In the genomic region with DNA sequence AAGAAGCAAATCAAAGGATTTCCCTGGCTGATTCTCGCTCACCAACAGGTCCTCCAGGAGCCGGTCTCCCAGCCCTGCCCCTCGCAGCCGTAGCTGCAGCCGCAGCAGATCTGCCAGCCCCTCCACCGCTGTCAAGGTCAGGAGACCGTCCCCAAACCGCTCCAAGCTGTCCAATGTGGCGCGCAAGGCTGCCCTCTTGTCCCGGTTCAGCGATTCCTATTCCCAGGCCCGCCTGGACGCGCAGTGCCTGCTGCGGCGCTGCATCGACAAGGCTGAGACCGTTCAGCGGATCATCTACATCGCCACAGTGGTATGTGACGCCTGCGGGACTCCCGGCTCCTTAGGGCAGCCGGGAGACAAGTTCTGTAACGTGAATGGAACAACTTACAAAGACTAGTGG, we compare ENCODE assay signal across 15 cellular contexts. TPM values are rescaled to one million over a fixed set of nuclear protein-coding genes. Genes with fewer than 3 reads are reported as not detected.
DNase-seq lines count a peak whose midpoint lies in the region; ATAC-seq, FAIRE-seq and TF ChIP-seq lines count a peak whose summit lies in the region.
"Had no signal": no experiment of that assay in that cellular context is flagged by ENCODE, and none has a peak within 500 bp of the region (broad histone marks: within the 10 kb centered on the region; RNA-seq: fewer than 3 reads in every experiment).

No MANE protein-coding gene starts in this region.

- H3K4me3 Mint-ChIP-seq in activated CD8-positive, alpha-beta T cell treated with anti-CD3 and anti-CD28 coated beads for 36 hours: no peak overlapping the region

- H3K4me1 Mint-ChIP-seq in activated CD8-positive, alpha-beta T cell treated with anti-CD3 and anti-CD28 coated beads for 36 hours (ENCODE audit: low read depth): no peaks in the 10 kb centered on the region
- H3K4me1 Mint-ChIP-seq: CD14-positive monocyte had no signal

- no peak overlapping the region for H3K56ac ChIP-seq in H1 (replicated peaks; ENCODE audit: insufficient read length, low read depth, low read length)

- H3K9ac ChIP-seq in HUES64 (ENCODE audit: low read depth, low read length) (no peak overlapping the region), H1 (replicated peaks in 1 of 4; ENCODE audit: extremely low read depth in 1 of 4, low read depth in 3 of 4, low read length in 3 of 4) (0 out of 7 replicates have a peak overlapping the region, but pooled peaks of 1 of the 4 experiments have one; percentile 10), iPS-20b (ENCODE audit: low read depth, low read length) (no peak overlapping the region), rectal smooth muscle tissue (ENCODE audit: low read length) (no peak overlapping the region), Karpas-422 (ENCODE audit: low read length) (no peak overlapping the region)

- H3K79me2 ChIP-seq in H1 (ENCODE audit: control insufficient read depth in 1 of 2, insufficient read depth in 2 of 2, low read length in 2 of 2) (no peaks in the 10 kb centered on the region), Karpas-422 (ENCODE audit: low read length) (no peaks in the 10 kb centered on the region)

- H3K27me3 ChIP-seq in HUES64 (ENCODE audit: insufficient read depth, low read length) (peaks cover 41% of the 10 kb centered on the region), H1 (replicated peaks in 1 of 4; ENCODE audit: control insufficient read depth in 3 of 4, extremely low read depth in 1 of 4, insufficient read depth in 3 of 4, low read length in 3 of 4) (peaks cover 0 to 4% (median 1%) of the 10 kb centered on the region in 4 experiments; a peak in 3 of 7 replicates), iPS-20b (ENCODE audit: insufficient read depth, low read length) (peaks cover 13% of the 10 kb centered on the region), rectal smooth muscle tissue (ENCODE audit: control insufficient read depth, insufficient read depth, low read length) (no peaks in the 10 kb centered on the region), tibial artery (no peaks in the 10 kb centered on the region), Karpas-422 (ENCODE audit: low read length) (no peaks in the 10 kb centered on the region)
- H3K27me3 ChIP-seq: body of pancreas, esophagus squamous epithelium had no signal

- H3K4ac ChIP-seq in H1 (replicated peaks; ENCODE audit: insufficient read length, low read depth, low read length): no peak overlapping the region

- no peak for ATAC-seq in activated CD8-positive, alpha-beta T cell treated with anti-CD3 and anti-CD28 coated beads for 36 hours
- ATAC-seq: body of pancreas had no signal

- H3K27ac ChIP-seq in HUES64 (ENCODE audit: low read depth, low read length) (no peak overlapping the region), H1 (ENCODE audit: low read depth, low read length) (no peak overlapping the region), iPS-20b (ENCODE audit: low read length) (no peak overlapping the region), rectal smooth muscle tissue (ENCODE audit: low read depth, low read length) (no peak overlapping the region), tibial artery (no peak overlapping the region), Karpas-422 (ENCODE audit: low read length) (no peak overlapping the region)
- H3K27ac ChIP-seq: body of pancreas, esophagus squamous epithelium, skin epidermis had no signal

- H2AK5ac ChIP-seq in H1 (ENCODE audit: low read depth, low read length): no peak overlapping the region

- no peaks in the 10 kb centered on the region for H3K79me1 ChIP-seq in H1 (ENCODE audit: low read depth, low read length)

- no peak overlapping the region for H4K8ac ChIP-seq in H1 (ENCODE audit: extremely low read depth, insufficient read depth, low read length)

- H3K23me2 ChIP-seq in H1 (ENCODE audit: low read depth, low read length): peaks cover 8% of the 10 kb centered on the region; the same call in 1 of the 2 replicates

- no peak overlapping the region for H2BK20ac ChIP-seq in H1 (ENCODE audit: low read length)

- 5% methylated on average over 26 of the region's 26 CpGs for WGBS in HUES64
- 14% methylated on average over 26 of the region's 26 CpGs; no CpG with 5 or more reads in 1 of the 2 experiments for WGBS in H1 (ENCODE audit: extremely low coverage in 1 of 2, insufficient coverage in 1 of 2, insufficient read length in 1 of 2, insufficient replicate concordance in 2 of 2, low coverage in 1 of 2, low lambda C conversion rate in 2 of 2, missing lambda C conversion rate in 1 of 2), 2 experiments

- H3K36me3 Mint-ChIP-seq in activated CD8-positive, alpha-beta T cell treated with anti-CD3 and anti-CD28 coated beads for 36 hours (ENCODE audit: low read depth): no peaks in the 10 kb centered on the region
- H3K36me3 Mint-ChIP-seq: CD14-positive monocyte had no signal

- H2BK120ac ChIP-seq in H1 (replicated peaks; ENCODE audit: low read depth, low read length): no peak overlapping the region

- no peaks in the 10 kb centered on the region for H3K9me2 ChIP-seq in Karpas-422 (replicated peaks; ENCODE audit: insufficient read depth, low read length)

- H3K9me3 ChIP-seq in HUES64 (ENCODE audit: insufficient read depth, low read depth, low read length): no peaks in the 10 kb centered on the region
- no peaks in the 10 kb centered on the region for H3K9me3 ChIP-seq in H1 (ENCODE audit: insufficient read depth in 2 of 2, low read depth in 1 of 2, low read length in 1 of 2)
- no peaks in the 10 kb centered on the region for H3K9me3 ChIP-seq in iPS-20b (ENCODE audit: insufficient read depth, low read depth, low read length)
- no peaks in the 10 kb centered on the region for H3K9me3 ChIP-seq in tibial artery
- H3K9me3 ChIP-seq in Karpas-422 (ENCODE audit: low read length): no peaks in the 10 kb centered on the region
- H3K9me3 ChIP-seq: body of pancreas, esophagus squamous epithelium had no signal

- H3K9me3 Mint-ChIP-seq in activated CD8-positive, alpha-beta T cell treated with anti-CD3 and anti-CD28 coated beads for 36 hours: no peaks in the 10 kb centered on the region

- H3K27me3 Mint-ChIP-seq in activated CD8-positive, alpha-beta T cell treated with anti-CD3 and anti-CD28 coated beads for 36 hours: peaks cover 19% of the 10 kb centered on the region

- no peak overlapping the region for H2BK12ac ChIP-seq in H1 (ENCODE audit: low read depth, low read length)

- intact Hi-C loops in tibial artery (cut with DNase I; ENCODE audit: low total_unique reads): no loop called here
- intact Hi-C loops in activated CD8-positive, alpha-beta T cell treated with anti-CD3 and anti-CD28 coated beads for 36 hours (cut with micrococcal nuclease): no loop called here

- TF ChIP-seq POLR2A in H1 (IDR thresholded peaks at IDR 0.05; ENCODE audit: control extremely low read depth in 1 of 2, low read depth in 2 of 2, low read length in 2 of 2): no peak

- peak overlapping the region; percentile 47 for H3K4me3 ChIP-seq in HUES64 (ENCODE audit: low read length)
- H3K4me3 ChIP-seq in H1 (ENCODE audit: extremely low read depth in 1 of 4, insufficient read depth in 2 of 4, low read depth in 3 of 4, low read length in 4 of 4): peak overlapping the region; percentile 19 to 54 (median 36); a peak in 7 of 8 replicates
- peak overlapping the region; percentile 54 for H3K4me3 ChIP-seq in iPS-20b (ENCODE audit: low read length)
- H3K4me3 ChIP-seq in rectal smooth muscle tissue (ENCODE audit: low read length): peak overlapping the region; percentile 18
- H3K4me3 ChIP-seq in tibial artery: no peak overlapping the region
- H3K4me3 ChIP-seq in Karpas-422 (ENCODE audit: low read length): no peak overlapping the region
- H3K4me3 ChIP-seq: body of pancreas, skin epidermis had no signal

- CTCF ChIA-PET in H1 (lab: Charles Lee; ENCODE audit: partially characterized antibody): no interaction called here
- CTCF ChIA-PET in activated CD8-positive, alpha-beta T cell treated with anti-CD3 and anti-CD28 coated beads for 36 hours (lab: Charles Lee): no interaction called here

- H2BK5ac ChIP-seq in H1 (ENCODE audit: low read depth, low read length): no peak overlapping the region

- no peaks in the 10 kb centered on the region for H3K36me3 ChIP-seq in HUES64 (ENCODE audit: insufficient read depth, low read length)
- no peaks in the 10 kb centered on the region for H3K36me3 ChIP-seq in H1 (ENCODE audit: control insufficient read depth in 2 of 4, insufficient read depth in 4 of 4, low read length in 3 of 4)
- no peaks in the 10 kb centered on the region for H3K36me3 ChIP-seq in iPS-20b (ENCODE audit: insufficient read depth, low read depth, low read length)
- no peaks in the 10 kb centered on the region for H3K36me3 ChIP-seq in rectal smooth muscle tissue (ENCODE audit: control insufficient read depth, insufficient read depth, low read length)
- H3K36me3 ChIP-seq in tibial artery: no peaks in the 10 kb centered on the region
- no peaks in the 10 kb centered on the region for H3K36me3 ChIP-seq in Karpas-422 (ENCODE audit: insufficient read depth, low read length)
- H3K36me3 ChIP-seq: esophagus squamous epithelium had no signal

- POLR2A ChIA-PET in H1 (lab: Charles Lee; ENCODE audit: partially characterized antibody): no interaction called here
- POLR2A ChIA-PET in activated CD8-positive, alpha-beta T cell treated with anti-CD3 and anti-CD28 coated beads for 36 hours (lab: Charles Lee): no interaction called here

- peak in 1 of 2 experiments; percentile 11; a peak in 2 of 4 replicates for TF ChIP-seq RAD21 in H1 (IDR thresholded peaks at IDR 0.05 in 1 of 2, conservative IDR thresholded peaks at IDR 0.05 in 1 of 2; ENCODE audit: low read depth in 2 of 2, low read length in 2 of 2)

- H2BK15ac ChIP-seq in H1 (ENCODE audit: low read length): no peak overlapping the region

- TF ChIP-seq EP300 in H1 (IDR thresholded peaks at IDR 0.05; ENCODE audit: borderline replicate concordance in 1 of 2, low read depth in 2 of 2, low read length in 2 of 2): no peak

- no peaks in the 10 kb centered on the region for H3K4me1 ChIP-seq in HUES64 (ENCODE audit: insufficient read depth, low read length)
- no peaks in the 10 kb centered on the region; a peak in 1 of 7 replicates for H3K4me1 ChIP-seq in H1 (replicated peaks in 1 of 4; ENCODE audit: control insufficient read depth in 3 of 4, insufficient read depth in 4 of 4, low read length in 3 of 4)
- no peaks in the 10 kb centered on the region for H3K4me1 ChIP-seq in iPS-20b (ENCODE audit: insufficient read depth, low read length)
- no peaks in the 10 kb centered on the region for H3K4me1 ChIP-seq in rectal smooth muscle tissue (ENCODE audit: control insufficient read depth, insufficient read depth, low read length)
- H3K4me1 ChIP-seq in tibial artery: no peaks in the 10 kb centered on the region
- no peaks in the 10 kb centered on the region for H3K4me1 ChIP-seq in Karpas-422 (ENCODE audit: low read length)
- H3K4me1 ChIP-seq: esophagus squamous epithelium had no signal

- TF ChIP-seq CTCF in H1 (IDR thresholded peaks at IDR 0.05; ENCODE audit: control extremely low read depth in 1 of 3, insufficient read depth in 1 of 3, low read depth in 1 of 3, low read length in 3 of 3) (peak in 1 of 3 experiments; percentile 2; a peak in 1 of 4 replicates), tibial artery (IDR thresholded peaks at IDR 0.05) (no peak)
- no peak for TF ChIP-seq CTCF in activated CD8-positive, alpha-beta T cell treated with anti-CD3 and anti-CD28 coated beads for 36 hours (IDR thresholded peaks at IDR 0.05)

- no peak overlapping the region for H3K18ac ChIP-seq in H1 (ENCODE audit: extremely low read depth, low read length)

- H4K20me1 ChIP-seq in H1 (replicated peaks in 1 of 2; ENCODE audit: control insufficient read depth in 1 of 2, insufficient read depth in 2 of 2, low read length in 2 of 2): no peaks in the 10 kb centered on the region
- no peaks in the 10 kb centered on the region for H4K20me1 ChIP-seq in Karpas-422 (ENCODE audit: insufficient read depth, low read depth, low read length)

- DNase-seq in H1 (ENCODE audit: low read depth in 1 of 2, low spot score in 2 of 2) (peak; percentile 44 to 75), tibial artery (no peak), Karpas-422 (no peak)
- DNase-seq in activated CD8-positive, alpha-beta T cell treated with anti-CD3 and anti-CD28 coated beads for 36 hours: no peak
- DNase-seq in stimulated activated CD4-positive, alpha-beta T cell treated with anti-CD3 and anti-CD28 coated beads, Interleukin-2, amount 100 ng/mL, for 48 hours: no peak
- DNase-seq: esophagus squamous epithelium, GDM1, RPMI8226 had no signal

- H3K4me2 ChIP-seq in H1 (ENCODE audit: insufficient read depth in 1 of 2, low read depth in 2 of 2, low read length in 2 of 2): peak overlapping the region; percentile 77 to 87
- no peak overlapping the region for H3K4me2 ChIP-seq in Karpas-422 (ENCODE audit: low read depth, low read length, poor library complexity, severe bottlenecking)

- H4K5ac ChIP-seq in H1 (ENCODE audit: insufficient read length, low read depth, low read length): no peak overlapping the region

- no peak overlapping the region for H3K23ac ChIP-seq in H1 (ENCODE audit: insufficient read length)

- no peak overlapping the region for H3K27ac Mint-ChIP-seq in activated CD8-positive, alpha-beta T cell treated with anti-CD3 and anti-CD28 coated beads for 36 hours
- H3K27ac Mint-ChIP-seq: CD14-positive monocyte had no signal

- H3K14ac ChIP-seq in H1 (ENCODE audit: insufficient read length): no peak overlapping the region

- peak overlapping the region; percentile 37; the same call in 1 of the 2 replicates for H2AFZ ChIP-seq in H1 (ENCODE audit: low read length)
- no peak overlapping the region for H2AFZ ChIP-seq in Karpas-422 (ENCODE audit: low read length)

- peak; percentile 48 for FAIRE-seq in H1 (lab: Jason Lieb, UNC)

- no peak overlapping the region for H4K91ac ChIP-seq in H1 (replicated peaks; ENCODE audit: insufficient read length, low read length)

RNA-seq across cellular contexts. Expression of gene SPATA18, which starts 25.6 kb away (rescaled TPM):
- polyA plus RNA-seq in HUES64 (2013, experiment 1 of 2): 2.0 TPM
- 1.9 TPM for polyA plus RNA-seq in HUES64 (2013, experiment 2 of 2)
- total RNA-seq in H1 (2021; fragmentation: NEBNext Ultra II Directional; extraction: Animal tissue kit (Norgen Biotek cat#: 25700)): 2.0 and 2.4 TPM in 2 replicates
- 1.4 and 1.5 TPM in 2 replicates for polyA plus RNA-seq in H1 (2011; rRNA removed)
- polyA plus RNA-seq in H1 (2011; cell fraction: cytosol; rRNA removed): 1.8 TPM
- 2.1 TPM for polyA plus RNA-seq in H1 (2011; cell fraction: nucleus; rRNA removed)
- 1.6 to 2.6 TPM (median 1.7 TPM) in 4 replicates for polyA plus RNA-seq in H1 (2012, experiment 1 of 2)
- 0.22 TPM for polyA plus RNA-seq in H1 (2012, experiment 2 of 2)
- 1.1 TPM for polyA plus RNA-seq in H1 (2013, experiment 1 of 2)
- 1.3 TPM for polyA plus RNA-seq in H1 (2013, experiment 2 of 2)
- 5.5 and 6.9 TPM in 2 replicates for polyA minus RNA-seq in H1 (2011; rRNA and poly(A)+ RNA removed)
- 3.4 TPM for polyA minus RNA-seq in H1 (2011; cell fraction: cytosol; rRNA and poly(A)+ RNA removed)
- 2.8 TPM for polyA minus RNA-seq in H1 (2011; cell fraction: nucleus; rRNA and poly(A)+ RNA removed)
- under 1 TPM in 1 of 2 experiments, not detected in 1; 0.58 TPM for total RNA-seq in activated CD8-positive, alpha-beta T cell treated with anti-CD3 and anti-CD28 coated beads for 36 hours
- total RNA-seq in Karpas-422 (2014; rRNA removed; shearing (Covaris generic); ENCODE audit: low replicate concordance): 0.07 TPM in 1 of 2 replicates, not detected in the other

RNA-seq across cellular contexts. Expression of gene SGCB, which starts 38.6 kb away (rescaled TPM):
- polyA plus RNA-seq in HUES64 (2013, experiment 1 of 2): 16.8 TPM
- polyA plus RNA-seq in HUES64 (2013, experiment 2 of 2): 18.0 TPM
- 25.7 and 32.2 TPM in 2 replicates for total RNA-seq in H1 (2021; fragmentation: NEBNext Ultra II Directional; extraction: Animal tissue kit (Norgen Biotek cat#: 25700))
- polyA plus RNA-seq in H1 (2011; rRNA removed): 5.3 and 6.8 TPM in 2 replicates
- polyA plus RNA-seq in H1 (2011; cell fraction: cytosol; rRNA removed): 9.2 TPM
- 4.9 TPM for polyA plus RNA-seq in H1 (2011; cell fraction: nucleus; rRNA removed)
- 10.3 to 22.6 TPM (median 11.9 TPM) in 4 replicates for polyA plus RNA-seq in H1 (2012, experiment 1 of 2)
- polyA plus RNA-seq in H1 (2012, experiment 2 of 2): 2.5 TPM
- 18.4 TPM for polyA plus RNA-seq in H1 (2013, experiment 1 of 2)
- 23.0 TPM for polyA plus RNA-seq in H1 (2013, experiment 2 of 2)
- 6.7 and 10.4 TPM in 2 replicates for polyA minus RNA-seq in H1 (2011; rRNA and poly(A)+ RNA removed)
- 7.2 TPM for polyA minus RNA-seq in H1 (2011; cell fraction: cytosol; rRNA and poly(A)+ RNA removed)
- 7.1 TPM for polyA minus RNA-seq in H1 (2011; cell fraction: nucleus; rRNA and poly(A)+ RNA removed)
- total RNA-seq in activated CD8-positive, alpha-beta T cell treated with anti-CD3 and anti-CD28 coated beads for 36 hours: 1 to 10 TPM; 7.6 to 8.8 TPM
- total RNA-seq in Karpas-422 (2014; rRNA removed; shearing (Covaris generic); ENCODE audit: low replicate concordance): 9.6 and 9.8 TPM in 2 replicates

RNA-seq across cellular contexts. Expression of gene LRRC66, which starts 56.6 kb away (rescaled TPM):
- 0.15 TPM for polyA plus RNA-seq in HUES64 (2013, experiment 1 of 2)
- polyA plus RNA-seq in HUES64 (2013, experiment 2 of 2): not detected
- 0.11 TPM in 1 of 2 replicates, not detected in the other for total RNA-seq in H1 (2021; fragmentation: NEBNext Ultra II Directional; extraction: Animal tissue kit (Norgen Biotek cat#: 25700))
- 0.05 and 0.11 TPM in 2 replicates for polyA plus RNA-seq in H1 (2011; rRNA removed)
- polyA plus RNA-seq in H1 (2011; cell fraction: cytosol; rRNA removed): 0.06 TPM
- 0.11 TPM for polyA plus RNA-seq in H1 (2011; cell fraction: nucleus; rRNA removed)
- 0.07 to 0.09 TPM (median 0.08 TPM) in 3 of 4 replicates, not detected in the other for polyA plus RNA-seq in H1 (2012, experiment 1 of 2)
- not detected for polyA plus RNA-seq in H1 (2012, experiment 2 of 2)
- polyA plus RNA-seq in H1 (2013, experiment 1 of 2): 0.06 TPM
- polyA plus RNA-seq in H1 (2013, experiment 2 of 2): 0.04 TPM
- polyA minus RNA-seq in H1 (2011; rRNA and poly(A)+ RNA removed): 0.16 TPM in 1 of 2 replicates, not detected in the other
- not detected for polyA minus RNA-seq in H1 (2011; cell fraction: cytosol; rRNA and poly(A)+ RNA removed)
- polyA minus RNA-seq in H1 (2011; cell fraction: nucleus; rRNA and poly(A)+ RNA removed): 0.30 TPM
- total RNA-seq in activated CD8-positive, alpha-beta T cell treated with anti-CD3 and anti-CD28 coated beads for 36 hours: under 1 TPM in 1 of 2 experiments, not detected in 1; 0.09 TPM
- 0.07 and 0.29 TPM in 2 replicates for total RNA-seq in Karpas-422 (2014; rRNA removed; shearing (Covaris generic); ENCODE audit: low replicate concordance)
- total RNA-seq: lung microvascular endothelial cell had no signal
- polyA plus RNA-seq: CD14-positive monocyte had no signal

Comparison
In these comparisons a context has a peak if more than half of its experiments do, and no peak if none do; other contexts are left out.
1. H3K4me3 ChIP-seq: peak in HUES64 (single experiment), H1 (4 of 4), iPS-20b (single experiment) and rectal smooth muscle tissue (single experiment); none in tibial artery (0 of 2) and Karpas-422 (single experiment).
2. DNase-seq: peak in H1 (2 of 2); none in tibial artery (0 of 2), activated CD8-positive, alpha-beta T cell treated with anti-CD3 and anti-CD28 coated beads for 36 hours (single experiment), Karpas-422 (single experiment) and stimulated activated CD4-positive, alpha-beta T cell treated with anti-CD3 and anti-CD28 coated beads, Interleukin-2, amount 100 ng/mL, for 48 hours (0 of 2).